In genomic region chr18:75427603-75428002, GRCh38 we compare ENCODE assay signal across 38 cellular contexts. TPM values are rescaled to one million over a fixed set of nuclear protein-coding genes. Genes with fewer than 3 reads are reported as not detected.
"Had no signal": no experiment of that assay in that cellular context is flagged by ENCODE, and none has a peak within 500 bp of the region (broad histone marks: within the 10 kb centered on the region; RNA-seq: fewer than 3 reads in every experiment).

Gene SMIM21, minus strand, starts transcription at chr18:75427703. Its CDS starts 140 bp downstream, at chr18:75427563.

- H3K36me3 ChIP-seq: MG63 had no signal

- H3K9ac ChIP-seq: KMS-11 had no signal

- H3K4me3 ChIP-seq: MG63 had no signal

- H3K27ac ChIP-seq: KMS-11 had no signal

- H3K4me2 ChIP-seq: KMS-11 had no signal

- H3K27me3 ChIP-seq: MG63 had no signal

- H3K9me3 ChIP-seq: MG63 had no signal

- DNase-seq: Karpas-422, Kasumi-1, MG63, MM.1S, MV-4-11, NCI-H1048, NCI-H1092, NCI-H1092 treated with DMSO at 0.1 percent for 48 hours, NCI-H1105, NCI-H1105 treated with DMSO at 0.1 percent for 48 hours, NCI-H1417, NCI-H1417 treated with DMSO at 0.1 percent for 48 hours, NCI-H1436, NCI-H1436 treated with DMSO at 0.1 percent for 48 hours, NCI-H146, NCI-H1694, NCI-H1694 treated with DMSO at 0.1 percent for 48 hours, NCI-H187, NCI-H187 treated with DMSO at 0.1 percent for 48 hours, NCI-H1930, NCI-H2029, NCI-H2029 treated with DMSO at 0.1 percent for 48 hours, NCI-H2081, NCI-H2081 treated with DMSO at 0.1 percent for 48 hours, NCI-H2107, NCI-H2171, NCI-H2171 treated with DMSO at 0.1 percent for 48 hours, NCI-H2227 treated with DMSO at 0.1 percent for 48 hours, NCI-H226, NCI-H345, NCI-H446, NCI-H446 treated with DMSO at 0.1 percent for 48 hours, NCI-H510A had no signal

RNA-seq across cellular contexts. Expression of gene SMIM21, which starts in this region (rescaled TPM):
- total RNA-seq: LHCN-M2, M059J, MCF 10A, NCI-H460 had no signal
